Comparison of ENCODE assay signal across 20 cellular contexts in genomic region chr22:41612626-41613025, GRCh38. TPM values are rescaled to one million over a fixed set of nuclear protein-coding genes. Genes with fewer than 3 reads are reported as not detected.
"Had no signal": no experiment of that assay in that cellular context is flagged by ENCODE, and none has a peak within 500 bp of the region (broad histone marks: within the 10 kb centered on the region; RNA-seq: fewer than 3 reads in every experiment).

No MANE protein-coding gene starts in this region.

- ATAC-seq: naive thymus-derived CD8-positive, alpha-beta T cell; right cardiac atrium; stimulated activated memory B cell treated with anti-CD40 and anti-IgM and Interleukin-4, amounts not matched to agents 10 μg/mL and 1 μg/mL and 100 μg/mL, for 72 hours had no signal

- H3K4me1 ChIP-seq: tibial artery, vagina had no signal

- H3K4me3 Mint-ChIP-seq: naive thymus-derived CD8-positive, alpha-beta T cell; neural crest cell; stimulated activated memory B cell treated with anti-CD40 and anti-IgM and Interleukin-4, amounts not matched to agents 10 μg/mL and 1 μg/mL and 100 μg/mL, for 72 hours; stimulated activated naive CD8-positive, alpha-beta T cell treated with anti-CD3 and anti-CD28 coated beads, Interleukin-15, Interleukin-2, amounts not matched to agents 100 ng/mL and 50 ng/mL, for 24 hours had no signal

- DNase-seq: dorsolateral prefrontal cortex; effector CD8-positive, alpha-beta T cell; esophagus squamous epithelium; foreskin fibroblast; head of caudate nucleus; kidney glomerular epithelial cell; mucosa of descending colon; naive thymus-derived CD8-positive, alpha-beta T cell; right cardiac atrium; stimulated activated CD4-positive, alpha-beta T cell treated with anti-CD3 and anti-CD28 coated beads, Interleukin-4, amount 100 ng/mL, for 24 hours; tibial artery; upper lobe of left lung had no signal

- H3K9me3 ChIP-seq: esophagus squamous epithelium, mucosa of descending colon, ovary, tibial artery, upper lobe of left lung, vagina had no signal

- H2AFZ ChIP-seq: hepatocyte had no signal

- H3K36me3 ChIP-seq: ovary, vagina had no signal

- H3K27ac ChIP-seq: coronary artery, dorsolateral prefrontal cortex, epithelial cell of prostate, hepatocyte, ovary, tibial artery, upper lobe of left lung, vagina had no signal

- H3K27me3 Mint-ChIP-seq: naive thymus-derived CD8-positive, alpha-beta T cell; stimulated activated memory B cell treated with anti-CD40 and anti-IgM and Interleukin-4, amounts not matched to agents 10 μg/mL and 1 μg/mL and 100 μg/mL, for 72 hours; stimulated activated naive CD8-positive, alpha-beta T cell treated with anti-CD3 and anti-CD28 coated beads, Interleukin-15, Interleukin-2, amounts not matched to agents 100 ng/mL and 50 ng/mL, for 24 hours had no signal

- H3K27me3 ChIP-seq: dorsolateral prefrontal cortex, esophagus squamous epithelium, hepatocyte, ovary, tibial artery, upper lobe of left lung, vagina had no signal

- H3K9me3 Mint-ChIP-seq: naive thymus-derived CD8-positive, alpha-beta T cell; neural crest cell; stimulated activated memory B cell treated with anti-CD40 and anti-IgM and Interleukin-4, amounts not matched to agents 10 μg/mL and 1 μg/mL and 100 μg/mL, for 72 hours; stimulated activated naive CD8-positive, alpha-beta T cell treated with anti-CD3 and anti-CD28 coated beads, Interleukin-15, Interleukin-2, amounts not matched to agents 100 ng/mL and 50 ng/mL, for 24 hours had no signal

- H3K4me1 Mint-ChIP-seq: neural crest cell had no signal

- H3K4me3 ChIP-seq: coronary artery, dorsolateral prefrontal cortex, esophagus squamous epithelium, hepatocyte, mucosa of descending colon, ovary, tibial artery, upper lobe of left lung, vagina had no signal

- H3K4me2 ChIP-seq: hepatocyte had no signal

- H3K27ac Mint-ChIP-seq: stimulated activated memory B cell treated with anti-CD40 and anti-IgM and Interleukin-4, amounts not matched to agents 10 μg/mL and 1 μg/mL and 100 μg/mL, for 72 hours; stimulated activated naive CD8-positive, alpha-beta T cell treated with anti-CD3 and anti-CD28 coated beads, Interleukin-15, Interleukin-2, amounts not matched to agents 100 ng/mL and 50 ng/mL, for 24 hours had no signal

RNA-seq across cellular contexts. Expression of gene CSDC2, which starts 51.8 kb away (rescaled TPM):
- total RNA-seq: naive thymus-derived CD8-positive, alpha-beta T cell had no signal
- polyA plus RNA-seq: naive thymus-derived CD8-positive, alpha-beta T cell had no signal
